1 cellular context compared by ENCODE assay signal in genomic region chr3:155420869-155421486, GRCh38.
TF ChIP-seq lines count a peak whose summit lies in the region.

No MANE protein-coding gene starts in this region.

TF ChIP-seq in HCT116, 20 proteins besides CTCF, POLR2A, EP300 and RAD21 (continued from another document):
- TF ChIP-seq, protein P1, sequence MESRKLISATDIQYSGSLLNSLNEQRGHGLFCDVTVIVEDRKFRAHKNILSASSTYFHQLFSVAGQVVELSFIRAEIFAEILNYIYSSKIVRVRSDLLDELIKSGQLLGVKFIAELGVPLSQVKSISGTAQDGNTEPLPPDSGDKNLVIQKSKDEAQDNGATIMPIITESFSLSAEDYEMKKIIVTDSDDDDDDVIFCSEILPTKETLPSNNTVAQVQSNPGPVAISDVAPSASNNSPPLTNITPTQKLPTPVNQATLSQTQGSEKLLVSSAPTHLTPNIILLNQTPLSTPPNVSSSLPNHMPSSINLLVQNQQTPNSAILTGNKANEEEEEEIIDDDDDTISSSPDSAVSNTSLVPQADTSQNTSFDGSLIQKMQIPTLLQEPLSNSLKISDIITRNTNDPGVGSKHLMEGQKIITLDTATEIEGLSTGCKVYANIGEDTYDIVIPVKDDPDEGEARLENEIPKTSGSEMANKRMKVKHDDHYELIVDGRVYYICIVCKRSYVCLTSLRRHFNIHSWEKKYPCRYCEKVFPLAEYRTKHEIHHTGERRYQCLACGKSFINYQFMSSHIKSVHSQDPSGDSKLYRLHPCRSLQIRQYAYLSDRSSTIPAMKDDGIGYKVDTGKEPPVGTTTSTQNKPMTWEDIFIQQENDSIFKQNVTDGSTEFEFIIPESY (IDR thresholded peaks at IDR 0.05; ENCODE audit: extremely low read depth, insufficient replicate concordance, low read length) = no peak
- TF ChIP-seq FOSL1 (IDR thresholded peaks at IDR 0.05; ENCODE audit: low read depth) (no peak), SP1 (IDR thresholded peaks at IDR 0.05; ENCODE audit: low read depth) (no peak), CEBPB (IDR thresholded peaks at IDR 0.05; ENCODE audit: low read depth) (no peak), SRF (IDR thresholded peaks at IDR 0.05; ENCODE audit: low read depth) (no peak), YY1 (IDR thresholded peaks at IDR 0.05; ENCODE audit: extremely low read depth, insufficient replicate concordance, low read depth, low read length) (no peak), TCF7L2 (IDR thresholded peaks at IDR 0.05; ENCODE audit: borderline replicate concordance, extremely low read depth, insufficient read depth, insufficient read length) (no peak), ELF1 (IDR thresholded peaks at IDR 0.05; ENCODE audit: borderline replicate concordance, low read depth) (no peak), EZH2 (IDR thresholded peaks at IDR 0.05) (no peak)
- TF ChIP-seq, protein P2, sequence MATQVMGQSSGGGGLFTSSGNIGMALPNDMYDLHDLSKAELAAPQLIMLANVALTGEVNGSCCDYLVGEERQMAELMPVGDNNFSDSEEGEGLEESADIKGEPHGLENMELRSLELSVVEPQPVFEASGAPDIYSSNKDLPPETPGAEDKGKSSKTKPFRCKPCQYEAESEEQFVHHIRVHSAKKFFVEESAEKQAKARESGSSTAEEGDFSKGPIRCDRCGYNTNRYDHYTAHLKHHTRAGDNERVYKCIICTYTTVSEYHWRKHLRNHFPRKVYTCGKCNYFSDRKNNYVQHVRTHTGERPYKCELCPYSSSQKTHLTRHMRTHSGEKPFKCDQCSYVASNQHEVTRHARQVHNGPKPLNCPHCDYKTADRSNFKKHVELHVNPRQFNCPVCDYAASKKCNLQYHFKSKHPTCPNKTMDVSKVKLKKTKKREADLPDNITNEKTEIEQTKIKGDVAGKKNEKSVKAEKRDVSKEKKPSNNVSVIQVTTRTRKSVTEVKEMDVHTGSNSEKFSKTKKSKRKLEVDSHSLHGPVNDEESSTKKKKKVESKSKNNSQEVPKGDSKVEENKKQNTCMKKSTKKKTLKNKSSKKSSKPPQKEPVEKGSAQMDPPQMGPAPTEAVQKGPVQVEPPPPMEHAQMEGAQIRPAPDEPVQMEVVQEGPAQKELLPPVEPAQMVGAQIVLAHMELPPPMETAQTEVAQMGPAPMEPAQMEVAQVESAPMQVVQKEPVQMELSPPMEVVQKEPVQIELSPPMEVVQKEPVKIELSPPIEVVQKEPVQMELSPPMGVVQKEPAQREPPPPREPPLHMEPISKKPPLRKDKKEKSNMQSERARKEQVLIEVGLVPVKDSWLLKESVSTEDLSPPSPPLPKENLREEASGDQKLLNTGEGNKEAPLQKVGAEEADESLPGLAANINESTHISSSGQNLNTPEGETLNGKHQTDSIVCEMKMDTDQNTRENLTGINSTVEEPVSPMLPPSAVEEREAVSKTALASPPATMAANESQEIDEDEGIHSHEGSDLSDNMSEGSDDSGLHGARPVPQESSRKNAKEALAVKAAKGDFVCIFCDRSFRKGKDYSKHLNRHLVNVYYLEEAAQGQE (IDR thresholded peaks at IDR 0.05; ENCODE audit: low read depth) = no peak
